ENCODE assay signal across 18 cellular contexts in genomic region chr2:26123426-26123825, GRCh38.
"Had no signal": no experiment of that assay in that cellular context is flagged by ENCODE, and none has a peak within 500 bp of the region (broad histone marks: within the 10 kb centered on the region; RNA-seq: fewer than 3 reads in every experiment).

No MANE protein-coding gene starts in this region.

- H3K27ac ChIP-seq: foreskin keratinocyte, left lung, right lobe of liver, suprapubic skin, upper lobe of left lung had no signal

- H3K4me1 ChIP-seq: left lung, right lobe of liver, suprapubic skin, upper lobe of left lung had no signal

- DNase-seq: activated CD4-positive, alpha-beta T cell treated with anti-CD3 and anti-CD28 coated beads, Interleukin-2, amount 50 U/mL, for 48 hours; activated T-cell treated with anti-CD3 and anti-CD28 coated beads, Interleukin-2, amount 50 U/mL, for 72 hours; foreskin keratinocyte; heart right ventricle; islet precursor cell; left lung; mesendoderm; posterior cingulate gyrus; right lobe of liver; spleen; stimulated activated naive CD4-positive, alpha-beta T cell treated with Interleukin-2 at 50 U/mL for 16 hours; upper lobe of left lung had no signal

- H3K9me3 ChIP-seq: heart right ventricle, left lung, right lobe of liver, spleen, suprapubic skin, upper lobe of left lung had no signal

- FAIRE-seq: astrocyte, colon had no signal

- H3K27ac Mint-ChIP-seq: activated T-cell treated with anti-CD3 and anti-CD28 coated beads, Interleukin-2, amount 50 U/mL, for 72 hours had no signal

- H3K9me3 Mint-ChIP-seq: activated T-cell treated with anti-CD3 and anti-CD28 coated beads, Interleukin-2, amount 50 U/mL, for 72 hours; neural crest cell had no signal

- ATAC-seq: activated CD4-positive, CD25-positive, alpha-beta regulatory T cell treated with anti-CD3 and anti-CD28 coated beads, Interleukin-2, amount 50 U/mL, for 24 hours; activated T-cell treated with anti-CD3 and anti-CD28 coated beads, Interleukin-2, amount 50 U/mL, for 72 hours; foreskin keratinocyte; left lung; right lobe of liver; SK-N-SH treated with all-trans-retinoic acid at 6 μM for 48 hours had no signal

- H3K4me3 Mint-ChIP-seq: activated T-cell treated with anti-CD3 and anti-CD28 coated beads, Interleukin-2, amount 50 U/mL, for 72 hours; neural crest cell had no signal

- H3K4me3 ChIP-seq: heart right ventricle, left lung, right lobe of liver, spleen, suprapubic skin, upper lobe of left lung had no signal

- H3K27me3 ChIP-seq: foreskin keratinocyte, heart right ventricle, left lung, right lobe of liver, spleen, suprapubic skin, upper lobe of left lung had no signal
